In genomic region chr22:39308614-39309363, GRCh38 we compare ENCODE assay signal across 1 cellular context.
TF ChIP-seq lines count a peak whose summit lies in the region.

No MANE protein-coding gene starts in this region.

TF ChIP-seq in H1, 55 proteins besides CTCF, POLR2A, EP300 and RAD21:
- TF ChIP-seq KDM5A (IDR thresholded peaks at IDR 0.05; ENCODE audit: low read length) (no peak), POU5F1 (IDR thresholded peaks at IDR 0.05; ENCODE audit: low read depth, low read length) (no peak), ZNF274 (IDR thresholded peaks at IDR 0.05; ENCODE audit: borderline replicate concordance, extremely low read depth, low read length) (no peak), JUND (IDR thresholded peaks at IDR 0.05; ENCODE audit: low read length) (peak; percentile 3; the same call in 1 of the 2 replicates), CBX5 (IDR thresholded peaks at IDR 0.05; ENCODE audit: low read depth, low read length) (no peak), ASH2L (IDR thresholded peaks at IDR 0.05; ENCODE audit: low read length) (peak; percentile 29), POLR2AphosphoS5 (IDR thresholded peaks at IDR 0.05; ENCODE audit: low read depth, low read length) (no peak)
